8 cellular contexts compared by ENCODE assay signal in genomic region chr15:64355559-64356442, GRCh38. TPM values are rescaled to one million over a fixed set of nuclear protein-coding genes. Genes with fewer than 3 reads are reported as not detected.
DNase-seq lines count a peak whose midpoint lies in the region; ATAC-seq and TF ChIP-seq lines count a peak whose summit lies in the region.

Gene CSNK1G1 (minus strand): TSS chr15:64356173. CDS start chr15:64300499, 55,674 bp downstream.

- H3K9ac ChIP-seq in SU-DHL-6 (ENCODE audit: low read length): peak within 1 kb of the TSS; percentile 76

- no peaks in the 10 kb centered on the region for H3K27me3 Mint-ChIP-seq in activated naive CD8-positive, alpha-beta T cell treated with anti-CD3 and anti-CD28 coated beads, Interleukin-2, amount 10 ng/mL, durations not matched to agents 7 days and 5 days
- H3K27me3 Mint-ChIP-seq in osteocyte (ENCODE audit: unreplicated experiment): no peaks in the 10 kb centered on the region

- no peaks in the 10 kb centered on the region for H4K20me1 ChIP-seq in SU-DHL-6 (ENCODE audit: low read depth, low read length)

- intact Hi-C loops in head of caudate nucleus (cut with DNase I): loop anchor here (2.0 kb wide), 1 partner anchor 193 kb away; the partner anchor contains the start of gene PPIB

- no peaks in the 10 kb centered on the region for H3K9me2 ChIP-seq in SU-DHL-6 (replicated peaks; ENCODE audit: insufficient read depth, low read length)

- peak within 1 kb of the TSS; percentile 65 for H3K27ac ChIP-seq in SU-DHL-6 (ENCODE audit: low read depth, low read length)
- H3K27ac ChIP-seq in thymus (ENCODE audit: low read depth): peak within 1 kb of the TSS; percentile 84

- H3F3A ChIP-seq in SU-DHL-6 (ENCODE audit: insufficient read depth): peaks cover 28% of the 10 kb centered on the region

- H3K27me3 ChIP-seq in SU-DHL-6 (ENCODE audit: low read length): no peaks in the 10 kb centered on the region
- H3K27me3 ChIP-seq in thymus (ENCODE audit: control insufficient read depth, insufficient read depth): no peaks in the 10 kb centered on the region

- ATAC-seq in HG02678 (IDR thresholded peaks at IDR 0.05; ENCODE audit: unreplicated experiment): peak; percentile 97
- peak; percentile 99 for ATAC-seq in activated naive CD8-positive, alpha-beta T cell treated with anti-CD3 and anti-CD28 coated beads, Interleukin-2, amount 10 ng/mL, durations not matched to agents 7 days and 5 days (ENCODE audit: low read depth)

- DNase-seq in NCI-H128 (lab: John Stamatoyannopoulos, UW; ENCODE audit: unreplicated experiment) (peak; percentile 69), head of caudate nucleus (peak; percentile 94 to 99 (median 97)), osteocyte (ENCODE audit: extremely low spot score, unreplicated experiment) (peak; percentile 99)
- DNase-seq in activated naive CD8-positive, alpha-beta T cell treated with anti-CD3 and anti-CD28 coated beads, Interleukin-2, amount 10 ng/mL, durations not matched to agents 7 days and 5 days: peak; percentile 89

- H3K4me1 ChIP-seq in thymus (ENCODE audit: control insufficient read depth, insufficient read depth, low read length): peaks cover 11% of the 10 kb centered on the region

- H3K4me2 ChIP-seq in SU-DHL-6 (ENCODE audit: low read depth, low read length, poor library complexity, severe bottlenecking): peak within 1 kb of the TSS; percentile 94

- POLR2A ChIA-PET in activated naive CD8-positive, alpha-beta T cell treated with anti-CD3 and anti-CD28 coated beads, Interleukin-2, amount 10 ng/mL, durations not matched to agents 7 days and 5 days (lab: Charles Lee): interaction anchor here (1.0 to 1.6 kb wide), 5 partner anchors 24 to 246 kb away, joined by 3 to 6 read pairs (median 4); partner anchors contain the start of genes PCLAF and TRIP4

- H3K9me3 Mint-ChIP-seq in activated naive CD8-positive, alpha-beta T cell treated with anti-CD3 and anti-CD28 coated beads, Interleukin-2, amount 10 ng/mL, durations not matched to agents 7 days and 5 days: no peaks in the 10 kb centered on the region
- H3K9me3 Mint-ChIP-seq in osteocyte (ENCODE audit: unreplicated experiment): no peaks in the 10 kb centered on the region

- H3K79me2 ChIP-seq in SU-DHL-6 (ENCODE audit: insufficient read depth, low read length): peaks cover 41% of the 10 kb centered on the region

- under 1% methylated on average over 55 of the region's 55 CpGs for WGBS in thymus

- peak within 1 kb of the TSS; percentile 83 for H3K27ac Mint-ChIP-seq in activated naive CD8-positive, alpha-beta T cell treated with anti-CD3 and anti-CD28 coated beads, Interleukin-2, amount 10 ng/mL, durations not matched to agents 7 days and 5 days
- peak within 1 kb of the TSS; percentile 99 for H3K27ac Mint-ChIP-seq in osteocyte (ENCODE audit: unreplicated experiment)

- H2AFZ ChIP-seq in SU-DHL-6 (ENCODE audit: low read depth, low read length, severe bottlenecking): peak within 1 kb of the TSS; percentile 13

- H3K4me3 Mint-ChIP-seq in activated naive CD8-positive, alpha-beta T cell treated with anti-CD3 and anti-CD28 coated beads, Interleukin-2, amount 10 ng/mL, durations not matched to agents 7 days and 5 days: peak within 1 kb of the TSS; percentile 94
- peak within 1 kb of the TSS; percentile 98 for H3K4me3 Mint-ChIP-seq in osteocyte (ENCODE audit: unreplicated experiment)

- H3K4me3 ChIP-seq in GM08714 (ENCODE audit: low read length): peak within 1 kb of the TSS; percentile 91
- peak within 1 kb of the TSS; percentile 86 for H3K4me3 ChIP-seq in SU-DHL-6 (ENCODE audit: insufficient read depth, low read length, poor library complexity, severe bottlenecking)
- H3K4me3 ChIP-seq in thymus (ENCODE audit: low read length): peak within 1 kb of the TSS; percentile 92

- H3K9me3 ChIP-seq in SU-DHL-6 (ENCODE audit: insufficient read depth, low read length) (no peaks in the 10 kb centered on the region), thymus (ENCODE audit: control insufficient read depth) (no peaks in the 10 kb centered on the region)

- H3K36me3 Mint-ChIP-seq in activated naive CD8-positive, alpha-beta T cell treated with anti-CD3 and anti-CD28 coated beads, Interleukin-2, amount 10 ng/mL, durations not matched to agents 7 days and 5 days: no peaks in the 10 kb centered on the region
- no peaks in the 10 kb centered on the region for H3K36me3 Mint-ChIP-seq in osteocyte (ENCODE audit: unreplicated experiment)

- H3K36me3 ChIP-seq in SU-DHL-6 (ENCODE audit: low read length): no peaks in the 10 kb centered on the region
- peaks cover 3% of the 10 kb centered on the region for H3K36me3 ChIP-seq in thymus (ENCODE audit: control insufficient read depth, insufficient read depth)

- H3K4me1 Mint-ChIP-seq in activated naive CD8-positive, alpha-beta T cell treated with anti-CD3 and anti-CD28 coated beads, Interleukin-2, amount 10 ng/mL, durations not matched to agents 7 days and 5 days: peaks cover 22% of the 10 kb centered on the region
- H3K4me1 Mint-ChIP-seq in osteocyte (ENCODE audit: unreplicated experiment): peaks cover 18% of the 10 kb centered on the region

- TF ChIP-seq CTCF in SU-DHL-6 (IDR thresholded peaks at IDR 0.05; ENCODE audit: insufficient read depth, low read length, poor library complexity, severe bottlenecking) (no peak), osteocyte (IDR thresholded peaks at IDR 0.05) (no peak)

RNA-seq across cellular contexts. Expression of gene CSNK1G1, which starts in this region (rescaled TPM):
- 10 to 100 TPM; 26.2 to 26.7 TPM for total RNA-seq in activated naive CD8-positive, alpha-beta T cell treated with anti-CD3 and anti-CD28 coated beads, Interleukin-2, amount 10 ng/mL, durations not matched to agents 7 days and 5 days
- total RNA-seq in osteocyte: 18.2 and 22.2 TPM in 2 replicates
- polyA plus RNA-seq in thymus: 7.3 TPM

Comparison
In these comparisons a context has a peak if more than half of its experiments do, and no peak if none do; other contexts are left out.
1. Peak in every context shown above with its lines: DNase-seq, ATAC-seq, H3K4me3 ChIP-seq and H3K27ac ChIP-seq.